In genomic region chr2:162050513-162050961, GRCh38 we compare ENCODE assay signal across 12 cellular contexts.
"Had no signal": no experiment of that assay in that cellular context is flagged by ENCODE, and none has a peak within 500 bp of the region (broad histone marks: within the 10 kb centered on the region; RNA-seq: fewer than 3 reads in every experiment).

No MANE protein-coding gene starts in this region.

- DNase-seq: activated CD4-positive, alpha-beta memory T cell treated with anti-CD3 and anti-CD28 coated beads for 36 hours; activated CD4-positive, CD25-positive, alpha-beta regulatory T cell treated with anti-CD3 and anti-CD28 coated beads, Interleukin-2, amount 50 U/mL, for 72 hours; activated naive CD4-positive, alpha-beta T cell treated with Interleukin-2 at 50 U/mL for 16 hours; body of pancreas; cerebellar nuclear complex; foreskin melanocyte; naive thymus-derived CD4-positive, alpha-beta T cell; stimulated activated CD4-positive, alpha-beta T cell treated with anti-CD3 and anti-CD28 coated beads, Interleukin-4, amount 100 ng/mL, for 1 hour; stimulated activated CD8-positive, alpha-beta memory T cell treated with anti-CD3 and anti-CD28 coated beads, Interleukin-4, amount 100 ng/mL, for 48 hours had no signal

- ATAC-seq: body of pancreas; naive thymus-derived CD4-positive, alpha-beta T cell had no signal

- H3K4me3 Mint-ChIP-seq: activated CD4-positive, alpha-beta memory T cell treated with anti-CD3 and anti-CD28 coated beads for 36 hours; naive thymus-derived CD4-positive, alpha-beta T cell; stimulated activated naive CD8-positive, alpha-beta T cell treated with anti-CD3 and anti-CD28 coated beads, Interleukin-15, Interleukin-2, amounts not matched to agents 100 ng/mL and 50 ng/mL, for 24 hours had no signal

- H3K27ac Mint-ChIP-seq: activated CD4-positive, alpha-beta memory T cell treated with anti-CD3 and anti-CD28 coated beads for 36 hours; progenitor cell of endocrine pancreas; stimulated activated naive CD8-positive, alpha-beta T cell treated with anti-CD3 and anti-CD28 coated beads, Interleukin-15, Interleukin-2, amounts not matched to agents 100 ng/mL and 50 ng/mL, for 24 hours had no signal

- H3K27me3 ChIP-seq: body of pancreas had no signal

- H3K27me3 Mint-ChIP-seq: activated CD4-positive, alpha-beta memory T cell treated with anti-CD3 and anti-CD28 coated beads for 36 hours; naive thymus-derived CD4-positive, alpha-beta T cell; stimulated activated naive CD8-positive, alpha-beta T cell treated with anti-CD3 and anti-CD28 coated beads, Interleukin-15, Interleukin-2, amounts not matched to agents 100 ng/mL and 50 ng/mL, for 24 hours had no signal

- H3K4me1 ChIP-seq: body of pancreas had no signal

- H3K4me3 ChIP-seq: body of pancreas, lung had no signal

- H3K9me3 ChIP-seq: body of pancreas had no signal

- H3K27ac ChIP-seq: body of pancreas had no signal
